In the genomic region with DNA sequence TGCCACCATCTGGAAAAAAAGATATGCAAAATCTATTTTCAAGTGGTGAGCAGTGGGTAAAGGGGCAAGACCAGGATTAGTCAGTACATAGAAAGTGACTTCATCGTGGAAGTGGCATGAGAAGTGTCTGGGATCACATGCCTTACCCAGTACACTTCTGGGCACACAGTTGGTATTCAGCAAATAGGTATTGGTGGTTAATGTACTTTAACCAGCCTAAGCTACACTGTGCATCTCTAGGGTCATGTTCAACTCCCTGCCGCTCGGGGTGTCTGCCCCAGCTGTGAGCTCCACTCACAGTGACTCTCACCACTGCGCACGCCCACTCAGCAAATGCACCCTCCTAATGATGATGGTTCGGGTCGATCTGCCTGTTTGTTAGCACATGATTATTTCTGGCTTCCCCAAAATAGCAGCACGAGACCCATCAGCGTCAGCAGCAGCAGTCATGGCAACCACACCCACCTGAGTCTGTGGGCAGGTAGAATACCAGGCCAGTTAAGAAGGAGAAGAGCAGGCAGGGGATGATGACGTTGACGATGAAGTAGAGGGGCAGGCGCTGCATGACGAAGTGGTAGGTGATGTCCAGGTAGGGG, we compare ENCODE assay signal across 10 cellular contexts. TPM values are rescaled to one million over a fixed set of nuclear protein-coding genes. Genes with fewer than 3 reads are reported as not detected.
DNase-seq lines count a peak whose midpoint lies in the region; ATAC-seq and TF ChIP-seq lines count a peak whose summit lies in the region.
"Had no signal": no experiment of that assay in that cellular context is flagged by ENCODE, and none has a peak within 500 bp of the region (broad histone marks: within the 10 kb centered on the region; RNA-seq: fewer than 3 reads in every experiment).

No MANE protein-coding gene starts in this region.

- no peaks in the 10 kb centered on the region for H3K9me3 ChIP-seq in body of pancreas

- no peak for TF ChIP-seq CTCF in body of pancreas (IDR thresholded peaks at IDR 0.05)

- no peak overlapping the region for H3K4me3 ChIP-seq in body of pancreas
- H3K4me3 ChIP-seq: neural progenitor cell, PC-9 had no signal

- H3K27me3 ChIP-seq in body of pancreas = no peaks in the 10 kb centered on the region
- H3K27me3 ChIP-seq: neural progenitor cell had no signal

- intact Hi-C loops in body of pancreas (cut with DNase I) = no loop called here

- DNase-seq in T-helper 9 cell (peak; percentile 25), myocyte (ENCODE audit: low read depth) (peak; percentile 67), body of pancreas (no peak), erythroblast (lab: John Stamatoyannopoulos, UW) (no peak), NCI-H128 (lab: John Stamatoyannopoulos, UW; ENCODE audit: unreplicated experiment) (no peak), GDM1 (lab: John Stamatoyannopoulos, UW) (no peak)
- DNase-seq: PC-9 had no signal

- H3K4me1 ChIP-seq in body of pancreas = no peaks in the 10 kb centered on the region

- TF ChIP-seq POLR2A in body of pancreas (IDR thresholded peaks at IDR 0.05) (no peak), erythroblast (IDR thresholded peaks at IDR 0.05; ENCODE audit: low read length) (no peak)

- H3K36me3 ChIP-seq in body of pancreas (replicated peaks in 1 of 2; ENCODE audit: insufficient read depth in 1 of 2, low read depth in 2 of 2) = no peaks in the 10 kb centered on the region
- H3K36me3 ChIP-seq: neural progenitor cell had no signal

- peak; percentile 24 for ATAC-seq in GM18870 (IDR thresholded peaks at IDR 0.05; ENCODE audit: unreplicated experiment)
- ATAC-seq in HG02642 (IDR thresholded peaks at IDR 0.05; ENCODE audit: poor library complexity, unreplicated experiment) = peak; percentile 30
- no peak for ATAC-seq in body of pancreas

- no peak overlapping the region for H3K27ac ChIP-seq in body of pancreas
- H3K27ac ChIP-seq: neural progenitor cell, PC-9 had no signal

- WGBS in body of pancreas, 2 donors = 79 to 80% methylated on average over 13 of the region's 13 CpGs

RNA-seq across cellular contexts. Expression of gene CHRNA1, which starts 11.1 kb away (rescaled TPM):
- 1,841 and 1,867 TPM in 2 replicates for total RNA-seq in myocyte
- 770 TPM for polyA plus RNA-seq in myocyte (2012)
- not detected for total RNA-seq in body of pancreas
- total RNA-seq: PC-9 had no signal

Comparison
In these comparisons a context has a peak if more than half of its experiments do, and no peak if none do; other contexts are left out.
1. DNase-seq: peak in T-helper 9 cell (single experiment) and myocyte (single experiment); none in body of pancreas (0 of 4), erythroblast (0 of 2), NCI-H128 (single experiment) and GDM1 (single experiment).
2. RNA of gene CHRNA1, which starts 11.1 kb away (total RNA-seq): 1,841 to 1,867 TPM in myocyte; not detected in body of pancreas; every median in the first group is over 1,000 times any median in the second.